Comparison of ENCODE assay signal across 8 cellular contexts in the genomic region with DNA sequence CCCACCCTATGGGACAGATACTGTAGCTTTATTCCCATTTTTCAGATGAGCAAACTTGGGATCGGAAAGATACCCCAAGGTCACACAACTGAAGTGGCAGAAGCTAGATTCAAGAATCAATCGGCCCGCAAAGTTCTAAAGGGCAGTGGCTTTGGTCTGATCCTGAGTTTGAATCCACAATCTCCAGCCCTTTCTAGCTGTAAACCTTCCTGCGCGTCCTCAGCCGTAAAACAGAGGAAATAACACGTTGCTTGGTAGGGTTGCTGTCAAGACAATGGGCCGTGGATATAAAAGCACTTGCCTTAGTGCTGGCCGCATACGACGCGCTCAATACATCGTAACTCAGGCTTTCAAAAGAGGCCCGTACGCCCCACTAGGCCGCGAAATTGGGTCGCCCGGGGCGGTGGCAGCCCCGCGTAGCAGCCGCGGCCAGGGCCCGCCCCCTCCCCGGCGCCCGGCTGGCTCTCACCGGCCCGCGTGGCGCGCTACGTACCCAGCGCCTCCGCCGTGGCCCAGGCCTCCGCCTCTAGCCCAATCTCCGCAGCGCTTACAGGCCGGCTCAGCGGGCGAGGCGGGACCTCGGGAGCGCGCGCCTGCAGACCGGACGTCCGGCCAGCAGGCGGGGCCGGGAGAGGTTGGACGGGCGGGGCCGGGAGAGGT. TPM values are rescaled to one million over a fixed set of nuclear protein-coding genes. Genes with fewer than 3 reads are reported as not detected.
A peak's percentile ranks its signal among the peaks of the same experiment; 100 is the strongest.
DNase-seq lines count a peak whose midpoint lies in the region; TF ChIP-seq lines count a peak whose summit lies in the region.

A gene with protein sequence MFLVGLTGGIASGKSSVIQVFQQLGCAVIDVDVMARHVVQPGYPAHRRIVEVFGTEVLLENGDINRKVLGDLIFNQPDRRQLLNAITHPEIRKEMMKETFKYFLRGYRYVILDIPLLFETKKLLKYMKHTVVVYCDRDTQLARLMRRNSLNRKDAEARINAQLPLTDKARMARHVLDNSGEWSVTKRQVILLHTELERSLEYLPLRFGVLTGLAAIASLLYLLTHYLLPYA (minus strand): TSS at position 573 of the 660 bp plus-strand sequence. CDS start 16,747 bp downstream, outside the sequence.

- H3K36me3 Mint-ChIP-seq in H9 (ENCODE audit: insufficient read depth in 1 of 3, low read depth in 3 of 3) (peaks cover 2 to 8% (median 7%) of the 10 kb centered on the region in 3 experiments; a peak in 5 of 7 replicates), neural crest cell (ENCODE audit: low read depth) (no peaks in the 10 kb centered on the region)

- peak within 1 kb of the TSS; percentile 83 for H3K4me2 ChIP-seq in H9 (ENCODE audit: insufficient read depth, insufficient read length, low read length)

- intact Hi-C loops in stomach (cut with DNase I; ENCODE audit: low total_unique reads), result no loop called here

- no peak within 1 kb of the TSS for H4K5ac ChIP-seq in H9 (ENCODE audit: insufficient read length, low read depth, low read length)

- no peak within 1 kb of the TSS for H4K91ac ChIP-seq in H9 (ENCODE audit: insufficient read length, low read depth, low read length)

- H2BK20ac ChIP-seq in H9 (ENCODE audit: low read depth, low read length, poor library complexity, severe bottlenecking), result no peak within 1 kb of the TSS

- H3K23ac ChIP-seq in H9 (ENCODE audit: insufficient read length, low read depth, low read length), result no peak within 1 kb of the TSS

- H3T11ph ChIP-seq in H9 (ENCODE audit: low read length), result no peak within 1 kb of the TSS

- H4K20me1 ChIP-seq in H9 (ENCODE audit: control insufficient read depth, insufficient read depth, insufficient read length), result no peaks in the 10 kb centered on the region

- H3K36me3 ChIP-seq in MG63 (peaks cover 18% of the 10 kb centered on the region), stomach (no peaks in the 10 kb centered on the region)

- H3K18ac ChIP-seq in H9 (ENCODE audit: insufficient read length, low read depth, low read length), result peak within 1 kb of the TSS; percentile 78

- H4K8ac ChIP-seq in H9 (replicated peaks; ENCODE audit: insufficient read length, low read depth, low read length), result no peak within 1 kb of the TSS

- peak; percentile 96 for DNase-seq in ELF-1 (ENCODE audit: low read depth, low spot score)
- DNase-seq in H9, result peak; percentile 98
- DNase-seq in MG63, result peak; percentile 99
- peak; percentile 80 for DNase-seq in SIG-M5 (lab: John Stamatoyannopoulos, UW)
- DNase-seq in activated gamma-delta T cell (lab: John Stamatoyannopoulos, UW), result peak; percentile 84
- peak; percentile 97 for DNase-seq in fibroblast of villous mesenchyme (ENCODE audit: low read depth)
- DNase-seq in neural crest cell (ENCODE audit: low read depth, low spot score), result peak; percentile 79
- DNase-seq in stomach, result peak; percentile 96

- no peak for TF ChIP-seq POLR2A in stomach (IDR thresholded peaks at IDR 0.05)

- peak within 1 kb of the TSS; percentile 83 for H3K27ac ChIP-seq in H9 (ENCODE audit: insufficient read length, low read depth, low read length)
- H3K27ac ChIP-seq in stomach, result peak within 1 kb of the TSS; percentile 87 to 94 (median 92)

- no peak within 1 kb of the TSS for H2BK15ac ChIP-seq in H9 (ENCODE audit: low read depth, low read length)

- peak within 1 kb of the TSS; percentile 53; the same call in 1 of the 2 replicates for H3K14ac ChIP-seq in H9 (ENCODE audit: insufficient read depth, low read length)

- H3K27ac Mint-ChIP-seq in H9, result peak within 1 kb of the TSS; percentile 89 to 92 (median 91); a peak in 6 of 7 replicates
- H3K27ac Mint-ChIP-seq in neural crest cell (ENCODE audit: unreplicated experiment), result peak within 1 kb of the TSS; percentile 92

- H3K23me2 ChIP-seq in H9 (ENCODE audit: insufficient read length, low read depth, low read length, poor library complexity, severe bottlenecking), result peaks cover 13% of the 10 kb centered on the region

- peaks cover 18 to 20% of the 10 kb centered on the region in 2 experiments for H3K4me1 Mint-ChIP-seq in H9
- H3K4me1 Mint-ChIP-seq in neural crest cell, result peaks cover 27% of the 10 kb centered on the region

- H3K79me1 ChIP-seq in H9 (ENCODE audit: insufficient read depth, low read depth, low read length, poor library complexity, severe bottlenecking), result no peaks in the 10 kb centered on the region

- H3K27me3 ChIP-seq in H9 (ENCODE audit: insufficient read depth, low read length), result no peaks in the 10 kb centered on the region
- H3K27me3 ChIP-seq in MG63, result no peaks in the 10 kb centered on the region
- no peaks in the 10 kb centered on the region for H3K27me3 ChIP-seq in stomach

- H3K9ac ChIP-seq in H9 (ENCODE audit: extremely low read depth, insufficient read length, low read length), result peak within 1 kb of the TSS; percentile 93

- TF ChIP-seq EP300 in stomach (IDR thresholded peaks at IDR 0.05), result no peak

- H2AK5ac ChIP-seq in H9 (ENCODE audit: insufficient read length, low read length), result no peak within 1 kb of the TSS

- H3K4me1 ChIP-seq in H9 (ENCODE audit: insufficient read depth, low read length), result no peaks in the 10 kb centered on the region; the same call in 1 of the 2 replicates
- H3K4me1 ChIP-seq in stomach, result peaks cover 12 to 34% (median 25%) of the 10 kb centered on the region in 4 donors

- H3K27me3 Mint-ChIP-seq in H9 (ENCODE audit: low read depth) (no peaks in the 10 kb centered on the region), neural crest cell (ENCODE audit: low read depth) (no peaks in the 10 kb centered on the region)

- TF ChIP-seq CTCF in H9 (conservative IDR thresholded peaks at IDR 0.05), result no peak
- no peak for TF ChIP-seq CTCF in fibroblast of villous mesenchyme (IDR thresholded peaks at IDR 0.05; ENCODE audit: insufficient read depth, low read depth, low read length)
- no peak for TF ChIP-seq CTCF in neural crest cell (conservative IDR thresholded peaks at IDR 0.05)
- TF ChIP-seq CTCF in stomach (IDR thresholded peaks at IDR 0.05), result no peak

- no peak within 1 kb of the TSS for H2BK120ac ChIP-seq in H9 (ENCODE audit: low read depth, low read length, poor library complexity, severe bottlenecking)

- no peak within 1 kb of the TSS for H3K56ac ChIP-seq in H9 (ENCODE audit: insufficient read length, low read depth, low read length)

- H3K4me3 Mint-ChIP-seq in H9, result peak within 1 kb of the TSS; percentile 87
- peak within 1 kb of the TSS; percentile 93 for H3K4me3 Mint-ChIP-seq in neural crest cell

- H3K9me3 ChIP-seq in H9 (ENCODE audit: control insufficient read depth, low read depth, low read length) (no peaks in the 10 kb centered on the region), MG63 (no peaks in the 10 kb centered on the region), stomach (no peaks in the 10 kb centered on the region)

- WGBS in H9 (ENCODE audit: extremely low coverage, insufficient read length, low lambda C conversion rate), result no CpG with 5 or more reads among the region's 56 CpGs
- 0 to 1% (median 0%) methylated on average over 20 to 56 of the region's 56 CpGs for WGBS in stomach, 5 donors

- no peaks in the 10 kb centered on the region for H3K9me3 Mint-ChIP-seq in H9
- no peaks in the 10 kb centered on the region for H3K9me3 Mint-ChIP-seq in neural crest cell

- no peak within 1 kb of the TSS for H3K4ac ChIP-seq in H9 (ENCODE audit: low read depth, low read length)

- no peak within 1 kb of the TSS for H2AFZ ChIP-seq in H9 (ENCODE audit: low read length)

- peaks cover 2% of the 10 kb centered on the region; the same call in 1 of the 2 replicates for H3K79me2 ChIP-seq in H9 (ENCODE audit: insufficient read depth, low read length)

- H2BK5ac ChIP-seq in H9 (ENCODE audit: insufficient read length, low read length), result no peak within 1 kb of the TSS

- no peak within 1 kb of the TSS for H2BK12ac ChIP-seq in H9 (ENCODE audit: insufficient read length, low read depth, low read length)

- H3K4me3 ChIP-seq in MG63 (peak within 1 kb of the TSS; percentile 70), fibroblast of villous mesenchyme (ENCODE audit: low read depth, low read length) (peak within 1 kb of the TSS; percentile 77), stomach (peak within 1 kb of the TSS; percentile 55 to 65 (median 61))

RNA-seq across cellular contexts. Expression of the gene that starts here (rescaled TPM):
- total RNA-seq in H9 (2021) (48.3 and 53.2 TPM in 2 replicates), fibroblast of villous mesenchyme (46.7 and 52.2 TPM in 2 replicates), neural crest cell (89.6 and 91.8 TPM in 2 replicates), stomach (10 to 100 TPM in 3 of 5 donors, 1 to 10 TPM in 2; 2.3 to 22.9 (median 14.9) TPM)
- 20.7 and 24.1 TPM in 2 replicates for total RNA-seq in MG63 (2014; rRNA removed; shearing (Covaris generic); ENCODE audit: low replicate concordance)
- 10 to 100 TPM in 2 of 3 donors, 1 to 10 TPM in 1; 9.5 to 17.2 (median 11.5) TPM for polyA plus RNA-seq in stomach

Comparison
In these comparisons a context has a peak if more than half of its experiments do, and no peak if none do; other contexts are left out.
1. Peak in every context shown above with its lines: DNase-seq, H3K4me3 ChIP-seq and H3K27ac ChIP-seq.